Comparison of ENCODE assay signal across 9 cellular contexts in genomic region chr6:163707385-163708355, GRCh38.
A peak's percentile ranks its signal among the peaks of the same experiment; 100 is the strongest.
DNase-seq lines count a peak whose midpoint lies in the region; ATAC-seq and TF ChIP-seq lines count a peak whose summit lies in the region.
"Had no signal": no experiment of that assay in that cellular context is flagged by ENCODE, and none has a peak within 500 bp of the region (broad histone marks: within the 10 kb centered on the region; RNA-seq: fewer than 3 reads in every experiment).

No MANE protein-coding gene starts in this region.

- no peak overlapping the region for H3K4me3 ChIP-seq in SU-DHL-6 (ENCODE audit: insufficient read depth, low read length, poor library complexity, severe bottlenecking)
- H3K4me3 ChIP-seq in esophagus muscularis mucosa = no peak overlapping the region
- no peak overlapping the region for H3K4me3 ChIP-seq in uterus
- no peak overlapping the region for H3K4me3 ChIP-seq in gastroesophageal sphincter

- peaks cover 47 to 54% (median 51%) of the 10 kb centered on the region in 4 donors for H3K4me1 ChIP-seq in esophagus muscularis mucosa
- peaks cover 0 to 3% of the 10 kb centered on the region in 2 donors for H3K4me1 ChIP-seq in uterus
- H3K4me1 ChIP-seq in gastroesophageal sphincter = peaks cover 0 to 53% (median 38%) of the 10 kb centered on the region in 3 donors

- H3K4me2 ChIP-seq in SU-DHL-6 (ENCODE audit: low read depth, low read length, poor library complexity, severe bottlenecking) = peak overlapping the region; percentile 27

- H3K27me3 ChIP-seq in SU-DHL-6 (ENCODE audit: low read length) (no peaks in the 10 kb centered on the region), esophagus muscularis mucosa (no peaks in the 10 kb centered on the region), uterus (no peaks in the 10 kb centered on the region), gastroesophageal sphincter (no peaks in the 10 kb centered on the region)

- H3K27ac Mint-ChIP-seq in T-cell = no peak overlapping the region
- H3K27ac Mint-ChIP-seq: CD4-positive, alpha-beta memory T cell had no signal

- no peaks in the 10 kb centered on the region for H3K36me3 ChIP-seq in SU-DHL-6 (ENCODE audit: low read length)
- H3K36me3 ChIP-seq in esophagus muscularis mucosa = no peaks in the 10 kb centered on the region
- H3K36me3 ChIP-seq in uterus = no peaks in the 10 kb centered on the region
- H3K36me3 ChIP-seq in gastroesophageal sphincter = no peaks in the 10 kb centered on the region

- H4K20me1 ChIP-seq in SU-DHL-6 (ENCODE audit: low read depth, low read length) = no peaks in the 10 kb centered on the region

- H3K27ac ChIP-seq in SU-DHL-6 (ENCODE audit: low read depth, low read length) (peak overlapping the region; percentile 69), esophagus muscularis mucosa (replicated peaks in 1 of 4) (no peak overlapping the region), uterus (peak overlapping the region in 1 of 2 donors; percentile 2), gastroesophageal sphincter (no peak overlapping the region)

- DNase-seq in AG08395 (ENCODE audit: low spot score) (peak; percentile 6), esophagus muscularis mucosa (ENCODE audit: extremely low spot score) (no peak), uterus (no peak), T-cell (no peak)
- DNase-seq: CD4-positive, alpha-beta memory T cell had no signal

- H3K9me2 ChIP-seq in SU-DHL-6 (replicated peaks; ENCODE audit: insufficient read depth, low read length) = no peaks in the 10 kb centered on the region

- intact Hi-C loops in esophagus muscularis mucosa (cut with DNase I) = no loop called here
- intact Hi-C loops in uterus (cut with DNase I; ENCODE audit: low total_unique reads) = no loop called here

- H3K4me1 Mint-ChIP-seq in T-cell = peaks cover 4 to 28% (median 8%) of the 10 kb centered on the region in 3 donors

- H3K9me3 Mint-ChIP-seq in T-cell = no peaks in the 10 kb centered on the region

- TF ChIP-seq POLR2A in esophagus muscularis mucosa (IDR thresholded peaks at IDR 0.05; ENCODE audit: low read depth) = no peak
- no peak for TF ChIP-seq POLR2A in uterus (IDR thresholded peaks at IDR 0.05)
- no peak for TF ChIP-seq POLR2A in gastroesophageal sphincter (IDR thresholded peaks at IDR 0.05)

- ATAC-seq in GM18873 (IDR thresholded peaks at IDR 0.05; ENCODE audit: low FRiP score, unreplicated experiment) (peak; percentile 31), HG02938 (IDR thresholded peaks at IDR 0.05; ENCODE audit: unreplicated experiment) (peak; percentile 54), T-cell (replicated peaks in 1 of 4) (no peak), gastroesophageal sphincter (no peak)

- POLR2A ChIA-PET in T-cell (lab: Charles Lee) = interaction anchor here in 1 of 2 donors (0.6 kb wide), 1 partner anchor 51 kb away, joined by 8 read pairs; no protein-coding TSS in a partner anchor

- no peaks in the 10 kb centered on the region for H3K36me3 Mint-ChIP-seq in T-cell
- H3K36me3 Mint-ChIP-seq: CD4-positive, alpha-beta memory T cell had no signal

- H3F3A ChIP-seq in SU-DHL-6 (ENCODE audit: insufficient read depth) = peaks cover 21% of the 10 kb centered on the region

- H3K4me3 Mint-ChIP-seq in T-cell = no peak overlapping the region
- H3K4me3 Mint-ChIP-seq: CD4-positive, alpha-beta memory T cell had no signal

- H2AFZ ChIP-seq in SU-DHL-6 (ENCODE audit: low read depth, low read length, severe bottlenecking) = no peak overlapping the region

- H3K9ac ChIP-seq in SU-DHL-6 (ENCODE audit: low read length) = peak overlapping the region; percentile 9; the same call in 1 of the 2 replicates

- H3K9me3 ChIP-seq in SU-DHL-6 (ENCODE audit: insufficient read depth, low read length) (no peaks in the 10 kb centered on the region), esophagus muscularis mucosa (no peaks in the 10 kb centered on the region), uterus (no peaks in the 10 kb centered on the region), gastroesophageal sphincter (no peaks in the 10 kb centered on the region)

- 57% methylated on average over 18 of the region's 18 CpGs for WGBS in esophagus muscularis mucosa
- WGBS in gastroesophageal sphincter (ENCODE audit: low coverage in 1 of 2), 2 donors = 50 to 53% methylated on average over 7 to 16 of the region's 18 CpGs

- no peak for TF ChIP-seq EP300 in esophagus muscularis mucosa (IDR thresholded peaks at IDR 0.05)
- no peak for TF ChIP-seq EP300 in gastroesophageal sphincter (IDR thresholded peaks at IDR 0.05)

- TF ChIP-seq CTCF in SU-DHL-6 (IDR thresholded peaks at IDR 0.05; ENCODE audit: insufficient read depth, low read length, poor library complexity, severe bottlenecking) (no peak), esophagus muscularis mucosa (IDR thresholded peaks at IDR 0.05) (no peak), uterus (IDR thresholded peaks at IDR 0.05) (no peak), gastroesophageal sphincter (IDR thresholded peaks at IDR 0.05) (no peak)

- CTCF ChIA-PET in T-cell (lab: Charles Lee) = no interaction called here

- no peaks in the 10 kb centered on the region for H3K79me2 ChIP-seq in SU-DHL-6 (ENCODE audit: insufficient read depth, low read length)

- peaks cover 0 to 7% of the 10 kb centered on the region in 2 donors for H3K27me3 Mint-ChIP-seq in T-cell

Comparison
In these comparisons a context has a peak if more than half of its experiments do, and no peak if none do; other contexts are left out.
1. ATAC-seq: peak in GM18873 (single experiment) and HG02938 (single experiment); none in T-cell (0 of 4) and gastroesophageal sphincter (single experiment).